22 cellular contexts compared by ENCODE assay signal in the genomic region with DNA sequence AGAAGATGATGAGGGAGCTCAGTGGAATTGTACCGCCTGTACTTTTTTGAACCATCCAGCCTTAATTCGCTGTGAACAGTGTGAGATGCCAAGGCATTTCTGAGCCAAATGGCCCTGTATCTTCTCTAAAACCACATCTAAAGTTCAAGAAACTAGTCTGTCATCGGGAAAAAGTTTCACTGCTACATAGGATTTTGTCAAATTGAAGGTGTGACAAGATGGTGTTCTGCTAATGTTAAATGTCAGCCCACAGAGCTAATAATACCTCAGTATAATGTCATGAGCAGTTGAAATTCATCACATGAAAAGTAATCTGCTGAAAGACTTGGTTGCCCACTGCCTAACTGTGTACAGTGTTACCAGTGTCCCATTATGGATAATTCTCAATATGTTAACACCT. TPM values are rescaled to one million over a fixed set of nuclear protein-coding genes. Genes with fewer than 3 reads are reported as not detected.
DNase-seq lines count a peak whose midpoint lies in the region; ATAC-seq and TF ChIP-seq lines count a peak whose summit lies in the region.
"Had no signal": no experiment of that assay in that cellular context is flagged by ENCODE, and none has a peak within 500 bp of the region (broad histone marks: within the 10 kb centered on the region; RNA-seq: fewer than 3 reads in every experiment).

No MANE protein-coding gene starts in this region.

- intact Hi-C loops in left ventricle myocardium inferior (cut with micrococcal nuclease) = no loop called here

- peaks cover 67% of the 10 kb centered on the region for H3K36me3 Mint-ChIP-seq in activated naive CD4-positive, alpha-beta T cell treated with anti-CD3 and anti-CD28 coated beads, Interleukin-2, amount 10 ng/mL, durations not matched to agents 7 days and 5 days
- H3K36me3 Mint-ChIP-seq in activated naive CD8-positive, alpha-beta T cell treated with anti-CD3 and anti-CD28 coated beads for 36 hours = peaks cover 55% of the 10 kb centered on the region

- no peaks in the 10 kb centered on the region for H3K9me3 ChIP-seq in left ventricle myocardium inferior (replicated peaks)
- H3K9me3 ChIP-seq in skeletal muscle tissue (ENCODE audit: control insufficient read depth in 3 of 3, low read length in 3 of 3) = no peaks in the 10 kb centered on the region
- H3K9me3 ChIP-seq: BLaER1 had no signal

- ATAC-seq in GM21737 (IDR thresholded peaks at IDR 0.05; ENCODE audit: unreplicated experiment) (no peak), GM21717 (IDR thresholded peaks at IDR 0.05; ENCODE audit: unreplicated experiment) (no peak), GM18861 (IDR thresholded peaks at IDR 0.05; ENCODE audit: unreplicated experiment) (no peak)
- ATAC-seq: CD8-positive, alpha-beta T cell; GM12878 had no signal

- no peak overlapping the region for H3K4me3 Mint-ChIP-seq in activated naive CD4-positive, alpha-beta T cell treated with anti-CD3 and anti-CD28 coated beads, Interleukin-2, amount 10 ng/mL, durations not matched to agents 7 days and 5 days
- no peak overlapping the region for H3K4me3 Mint-ChIP-seq in activated naive CD8-positive, alpha-beta T cell treated with anti-CD3 and anti-CD28 coated beads for 36 hours
- H3K4me3 Mint-ChIP-seq: CD8-positive, alpha-beta T cell; H9 had no signal

- H3K27ac ChIP-seq in left ventricle myocardium inferior (replicated peaks) = peak overlapping the region; percentile 56
- H3K27ac ChIP-seq in skeletal muscle tissue (ENCODE audit: low read depth, low read length) = peak overlapping the region; percentile 42
- H3K27ac ChIP-seq: BLaER1, HL-60 had no signal

- H3K4me3 ChIP-seq in left ventricle myocardium inferior (no peak overlapping the region), skeletal muscle tissue (ENCODE audit: low read length in 3 of 3) (no peak overlapping the region)
- H3K4me3 ChIP-seq: BLaER1, GM12878 had no signal

- peaks cover 14% of the 10 kb centered on the region for H3K4me1 Mint-ChIP-seq in activated naive CD4-positive, alpha-beta T cell treated with anti-CD3 and anti-CD28 coated beads, Interleukin-2, amount 10 ng/mL, durations not matched to agents 7 days and 5 days
- H3K4me1 Mint-ChIP-seq in activated naive CD8-positive, alpha-beta T cell treated with anti-CD3 and anti-CD28 coated beads for 36 hours = peaks cover 33% of the 10 kb centered on the region
- H3K4me1 Mint-ChIP-seq: H9 had no signal

- H3K27ac Mint-ChIP-seq in activated naive CD4-positive, alpha-beta T cell treated with anti-CD3 and anti-CD28 coated beads, Interleukin-2, amount 10 ng/mL, durations not matched to agents 7 days and 5 days = peak overlapping the region; percentile 49
- H3K27ac Mint-ChIP-seq in activated naive CD8-positive, alpha-beta T cell treated with anti-CD3 and anti-CD28 coated beads for 36 hours = peak overlapping the region; percentile 38
- H3K27ac Mint-ChIP-seq: CD8-positive, alpha-beta T cell; H9 had no signal

- H3K4me1 ChIP-seq in left ventricle myocardium inferior (peaks cover 37% of the 10 kb centered on the region), skeletal muscle tissue (ENCODE audit: control insufficient read depth in 3 of 3, insufficient read depth in 3 of 3, low read length in 3 of 3) (peaks cover 0 to 10% (median 2%) of the 10 kb centered on the region in 3 donors)

- no peaks in the 10 kb centered on the region for H3K27me3 ChIP-seq in left ventricle myocardium inferior (ENCODE audit: low read depth)
- H3K27me3 ChIP-seq in skeletal muscle tissue (ENCODE audit: control insufficient read depth in 3 of 3, insufficient read depth in 3 of 3, low read length in 3 of 3) = no peaks in the 10 kb centered on the region
- H3K27me3 ChIP-seq: BLaER1 had no signal

- no peak for TF ChIP-seq CTCF in left ventricle myocardium inferior (IDR thresholded peaks at IDR 0.05; ENCODE audit: borderline replicate concordance)

- H3K9ac ChIP-seq in skeletal muscle tissue (ENCODE audit: low read depth in 1 of 3, low read length in 3 of 3) = no peak overlapping the region
- H3K9ac ChIP-seq: BLaER1 had no signal

- DNase-seq in activated naive CD4-positive, alpha-beta T cell treated with anti-CD3 and anti-CD28 coated beads, Interleukin-2, amount 10 ng/mL, durations not matched to agents 7 days and 5 days = no peak
- DNase-seq in activated naive CD4-positive, alpha-beta T cell treated with anti-CD3 and anti-CD28 coated beads, Interleukin-2, amount 50 U/mL, for 16 hours = no peak
- no peak for DNase-seq in activated naive CD8-positive, alpha-beta T cell treated with anti-CD3 and anti-CD28 coated beads for 36 hours
- no peak for DNase-seq in left ventricle myocardium inferior
- DNase-seq: Calu3; CD8-positive, alpha-beta T cell; GF-D8; H9; IMR-90; NCI-H1417 treated with DMSO at 0.1 percent for 48 hours; NCI-H1930; NCI-H226; NCI-H524; NCI-H82; SIG-M5 had no signal

- no peaks in the 10 kb centered on the region for H3K9me3 Mint-ChIP-seq in activated naive CD4-positive, alpha-beta T cell treated with anti-CD3 and anti-CD28 coated beads, Interleukin-2, amount 10 ng/mL, durations not matched to agents 7 days and 5 days
- H3K9me3 Mint-ChIP-seq in activated naive CD8-positive, alpha-beta T cell treated with anti-CD3 and anti-CD28 coated beads for 36 hours = peaks cover 2% of the 10 kb centered on the region
- H3K9me3 Mint-ChIP-seq: CD8-positive, alpha-beta T cell; H9 had no signal

- H3K36me3 ChIP-seq in left ventricle myocardium inferior (peaks cover 18% of the 10 kb centered on the region), skeletal muscle tissue (ENCODE audit: control insufficient read depth in 3 of 3, insufficient read depth in 3 of 3, low read length in 3 of 3) (peaks cover 0 to 14% (median 2%) of the 10 kb centered on the region in 3 donors)

- CTCF ChIA-PET in activated naive CD4-positive, alpha-beta T cell treated with anti-CD3 and anti-CD28 coated beads, Interleukin-2, amount 10 ng/mL, durations not matched to agents 7 days and 5 days (lab: Charles Lee) = no interaction called here

- no peaks in the 10 kb centered on the region for H3K27me3 Mint-ChIP-seq in activated naive CD4-positive, alpha-beta T cell treated with anti-CD3 and anti-CD28 coated beads, Interleukin-2, amount 10 ng/mL, durations not matched to agents 7 days and 5 days
- H3K27me3 Mint-ChIP-seq in activated naive CD8-positive, alpha-beta T cell treated with anti-CD3 and anti-CD28 coated beads for 36 hours = no peaks in the 10 kb centered on the region

RNA-seq across cellular contexts. Expression of a gene that starts 9.6 kb away (rescaled TPM):
- total RNA-seq in activated naive CD8-positive, alpha-beta T cell treated with anti-CD3 and anti-CD28 coated beads for 36 hours = 1 to 10 TPM; 2.3 to 2.6 TPM
- total RNA-seq in left ventricle myocardium inferior (0.27 TPM), skeletal muscle tissue (0.52 TPM)
